ENCODE assay signal across 8 cellular contexts in the genomic region with DNA sequence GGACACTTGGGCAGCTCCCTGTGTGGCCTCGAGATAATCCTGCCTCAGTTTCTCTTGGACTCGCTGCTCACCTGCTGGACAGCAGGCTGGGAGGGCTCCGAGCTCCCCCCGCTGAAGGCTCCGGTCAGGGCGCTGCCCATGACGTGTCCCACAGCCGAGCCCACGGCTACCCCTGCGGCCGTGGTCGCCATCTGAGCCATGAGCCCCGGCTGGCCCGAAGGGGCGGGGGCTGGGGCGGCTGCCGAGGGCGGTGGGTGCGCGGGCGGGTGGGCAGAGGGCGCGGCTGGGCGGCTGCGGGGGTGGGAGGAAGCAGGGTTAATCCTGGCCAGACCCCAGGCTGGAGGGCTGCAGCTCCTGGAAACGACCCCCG. TPM values are rescaled to one million over a fixed set of nuclear protein-coding genes. Genes with fewer than 3 reads are reported as not detected.
DNase-seq lines count a peak whose midpoint lies in the region; ATAC-seq and TF ChIP-seq lines count a peak whose summit lies in the region.

No MANE protein-coding gene starts in this region.

- H3K27me3 Mint-ChIP-seq in GM23338 (ENCODE audit: insufficient read depth, low read depth, poor library complexity) = peaks cover 30% of the 10 kb centered on the region
- no peaks in the 10 kb centered on the region for H3K27me3 Mint-ChIP-seq in activated CD8-positive, alpha-beta T cell treated with anti-CD3 and anti-CD28 coated beads, Interleukin-2, amount 10 ng/mL, durations not matched to agents 7 days and 5 days (ENCODE audit: low read depth)

- peak overlapping the region; percentile 83 for H3K4me3 Mint-ChIP-seq in GM23338
- H3K4me3 Mint-ChIP-seq in activated CD8-positive, alpha-beta T cell treated with anti-CD3 and anti-CD28 coated beads, Interleukin-2, amount 10 ng/mL, durations not matched to agents 7 days and 5 days = peak overlapping the region; percentile 82

- DNase-seq in GM23338 (ENCODE audit: low spot score) = no peak
- no peak for DNase-seq in activated CD8-positive, alpha-beta T cell treated with anti-CD3 and anti-CD28 coated beads, Interleukin-2, amount 10 ng/mL, durations not matched to agents 7 days and 5 days
- DNase-seq in left ventricle myocardium superior = no peak
- no peak for DNase-seq in skeletal muscle cell (ENCODE audit: low read depth)
- DNase-seq in posterior vena cava (ENCODE audit: low spot score) = no peak
- no peak for DNase-seq in AG08395 (ENCODE audit: low spot score)
- DNase-seq in HEK293T (ENCODE audit: extremely low spot score) = no peak
- no peak for DNase-seq in erythroblast (lab: John Stamatoyannopoulos, UW)

- H3K27ac Mint-ChIP-seq in GM23338 = no peak overlapping the region
- peak overlapping the region; percentile 79 for H3K27ac Mint-ChIP-seq in activated CD8-positive, alpha-beta T cell treated with anti-CD3 and anti-CD28 coated beads, Interleukin-2, amount 10 ng/mL, durations not matched to agents 7 days and 5 days

- POLR2A ChIA-PET in activated CD8-positive, alpha-beta T cell treated with anti-CD3 and anti-CD28 coated beads, Interleukin-2, amount 10 ng/mL, durations not matched to agents 7 days and 5 days (lab: Charles Lee) = interaction anchor here (0.7 to 2.2 kb wide), 6 partner anchors 10 to 90 kb away, joined by 3 to 9 read pairs (median 3); partner anchors contain the start of genes SLC2A11 and SMARCB1
- POLR2A ChIA-PET in HEK293T (lab: Yijun Ruan, JAX) = interaction anchor here (0.6 to 2.6 kb wide), 18 partner anchors 8 to 204 kb away, joined by 3 to 19 read pairs (median 4); partner anchors contain the start of genes MIF, SLC2A11, VPREB3 and ZNF70

- ATAC-seq in GM23338 (peak; percentile 5), left ventricle myocardium superior (peak; percentile 6)
- ATAC-seq in activated CD8-positive, alpha-beta T cell treated with anti-CD3 and anti-CD28 coated beads, Interleukin-2, amount 10 ng/mL, durations not matched to agents 7 days and 5 days = peak; percentile 11

- H3K36me3 Mint-ChIP-seq in GM23338 (ENCODE audit: low read depth) = peaks cover 14% of the 10 kb centered on the region
- peaks cover 22% of the 10 kb centered on the region for H3K36me3 Mint-ChIP-seq in activated CD8-positive, alpha-beta T cell treated with anti-CD3 and anti-CD28 coated beads, Interleukin-2, amount 10 ng/mL, durations not matched to agents 7 days and 5 days (ENCODE audit: low read depth)

- no peaks in the 10 kb centered on the region for H3K79me2 ChIP-seq in GM23338 (replicated peaks; ENCODE audit: insufficient read depth)

- H2AFZ ChIP-seq in GM23338 = no peak overlapping the region

- peaks cover 29% of the 10 kb centered on the region for H3K4me1 ChIP-seq in GM23338 (ENCODE audit: insufficient read depth)

- no peaks in the 10 kb centered on the region for H4K20me1 ChIP-seq in GM23338 (replicated peaks; ENCODE audit: insufficient read depth)

- peaks cover 39% of the 10 kb centered on the region for H3K4me1 Mint-ChIP-seq in GM23338
- peaks cover 63% of the 10 kb centered on the region for H3K4me1 Mint-ChIP-seq in activated CD8-positive, alpha-beta T cell treated with anti-CD3 and anti-CD28 coated beads, Interleukin-2, amount 10 ng/mL, durations not matched to agents 7 days and 5 days (ENCODE audit: low read depth)

- H3K36me3 ChIP-seq in GM23338 (ENCODE audit: insufficient read depth) = no peaks in the 10 kb centered on the region; the same call in 1 of the 2 replicates

- CTCF ChIA-PET in activated CD8-positive, alpha-beta T cell treated with anti-CD3 and anti-CD28 coated beads, Interleukin-2, amount 10 ng/mL, durations not matched to agents 7 days and 5 days (lab: Charles Lee) = interaction anchor here (0.6 to 3.2 kb wide), 7 partner anchors 11 to 1258 kb away, joined by 3 to 15 read pairs (median 4); partner anchors contain the start of genes MIF and SLC2A11
- CTCF ChIA-PET in HEK293T (lab: Yijun Ruan, JAX) = interaction anchor here (0.6 to 1.1 kb wide), 7 partner anchors 8 to 85 kb away, joined by 3 to 5 read pairs (median 3); no protein-coding TSS in a partner anchor

- no peak for TF ChIP-seq POLR2A in erythroblast (IDR thresholded peaks at IDR 0.05; ENCODE audit: low read length)

- no peaks in the 10 kb centered on the region for H3K9me2 ChIP-seq in GM23338 (ENCODE audit: insufficient read depth)

- no peaks in the 10 kb centered on the region for H3K9me3 Mint-ChIP-seq in GM23338
- H3K9me3 Mint-ChIP-seq in activated CD8-positive, alpha-beta T cell treated with anti-CD3 and anti-CD28 coated beads, Interleukin-2, amount 10 ng/mL, durations not matched to agents 7 days and 5 days (ENCODE audit: insufficient read depth) = no peaks in the 10 kb centered on the region

- H3K27me3 ChIP-seq in GM23338 (ENCODE audit: insufficient read depth) = peaks cover 20% of the 10 kb centered on the region

- H3F3A ChIP-seq in GM23338 (replicated peaks; ENCODE audit: low read depth) = peaks cover 8% of the 10 kb centered on the region

- intact Hi-C loops in left ventricle myocardium superior (cut with micrococcal nuclease) = no loop called here
- intact Hi-C loops in posterior vena cava (cut with DNase I) = loop anchor here (5.0 to 10.0 kb wide), 3 partner anchors 70 to 222 kb away; partner anchors contain the start of gene DERL3 (in 1 of the 2)

- no peak overlapping the region for H3K27ac ChIP-seq in GM23338 (ENCODE audit: low read depth)

- H3K4me2 ChIP-seq in GM23338 = peak overlapping the region; percentile 99

- no peak for TF ChIP-seq CTCF in GM23338 (conservative IDR thresholded peaks at IDR 0.05; ENCODE audit: low read depth in 2 of 2)

- H3K4me3 ChIP-seq in GM23338 = peak overlapping the region; percentile 92
- peak overlapping the region; percentile 62 for H3K4me3 ChIP-seq in skeletal muscle cell (ENCODE audit: low read depth, low read length)

TF ChIP-seq in GM23338, 12 proteins besides CTCF, POLR2A, EP300 and RAD21 (continues in another document):
- TF ChIP-seq ZNF331 (CRISPR knock-in tag; IDR thresholded peaks at IDR 0.05; ENCODE audit: low read depth) = no peak
- TF ChIP-seq ZNF114 (CRISPR knock-in tag; IDR thresholded peaks at IDR 0.05) = no peak
- TF ChIP-seq JUNB (IDR thresholded peaks at IDR 0.05; ENCODE audit: unreplicated experiment) = no peak
- no peak for TF ChIP-seq POLR2AphosphoS5 (IDR thresholded peaks at IDR 0.05; ENCODE audit: low read depth)

TF ChIP-seq in HEK293T, 16 proteins besides CTCF, POLR2A, EP300 and RAD21 (continues in another document):
- TF ChIP-seq FOXA1 (IDR thresholded peaks at IDR 0.05) = no peak
- TF ChIP-seq ELF4 (IDR thresholded peaks at IDR 0.05) = no peak
- no peak for TF ChIP-seq CTBP1 (IDR thresholded peaks at IDR 0.05; ENCODE audit: borderline replicate concordance)
- no peak for TF ChIP-seq FOXK2 (IDR thresholded peaks at IDR 0.05)
- TF ChIP-seq LEF1 (IDR thresholded peaks at IDR 0.05; ENCODE audit: borderline replicate concordance) = no peak
- TF ChIP-seq ARNT (IDR thresholded peaks at IDR 0.05) = no peak
- no peak for TF ChIP-seq SP1 (IDR thresholded peaks at IDR 0.05)
- no peak for TF ChIP-seq FOXM1 (IDR thresholded peaks at IDR 0.05; ENCODE audit: borderline replicate concordance)
- no peak for TF ChIP-seq L3MBTL2 (conservative IDR thresholded peaks at IDR 0.05)
- no peak for TF ChIP-seq HDGF (IDR thresholded peaks at IDR 0.05; ENCODE audit: borderline replicate concordance)
- TF ChIP-seq, protein P1, sequence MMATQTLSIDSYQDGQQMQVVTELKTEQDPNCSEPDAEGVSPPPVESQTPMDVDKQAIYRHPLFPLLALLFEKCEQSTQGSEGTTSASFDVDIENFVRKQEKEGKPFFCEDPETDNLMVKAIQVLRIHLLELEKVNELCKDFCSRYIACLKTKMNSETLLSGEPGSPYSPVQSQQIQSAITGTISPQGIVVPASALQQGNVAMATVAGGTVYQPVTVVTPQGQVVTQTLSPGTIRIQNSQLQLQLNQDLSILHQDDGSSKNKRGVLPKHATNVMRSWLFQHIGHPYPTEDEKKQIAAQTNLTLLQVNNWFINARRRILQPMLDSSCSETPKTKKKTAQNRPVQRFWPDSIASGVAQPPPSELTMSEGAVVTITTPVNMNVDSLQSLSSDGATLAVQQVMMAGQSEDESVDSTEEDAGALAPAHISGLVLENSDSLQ (IDR thresholded peaks at IDR 0.05) = no peak
- TF ChIP-seq BHLHE40 (IDR thresholded peaks at IDR 0.05; ENCODE audit: borderline replicate concordance) = no peak
- no peak for TF ChIP-seq SUZ12 (IDR thresholded peaks at IDR 0.05)
- no peak for TF ChIP-seq ZNF384 (IDR thresholded peaks at IDR 0.05)

RNA-seq across cellular contexts. Expression of gene CHCHD10, which starts 0.5 kb away (rescaled TPM):
- total RNA-seq in GM23338 (2014; rRNA removed; shearing (Covaris generic)) = 1.2 and 11.4 TPM in 2 replicates
- 101 and 113 TPM in 2 replicates for polyA plus RNA-seq in GM23338 (2016; fragmentation: Nextera tagmentation; extraction: Ambion mirVana)
- 100 to 1,000 TPM; 134 to 140 TPM for total RNA-seq in activated CD8-positive, alpha-beta T cell treated with anti-CD3 and anti-CD28 coated beads, Interleukin-2, amount 10 ng/mL, durations not matched to agents 7 days and 5 days
- total RNA-seq in left ventricle myocardium superior = 1,571 TPM
- 10 to 100 TPM; 59.0 to 68.7 TPM for total RNA-seq in posterior vena cava

RNA-seq across cellular contexts. Expression of gene C22orf15, which starts 4.5 kb away (rescaled TPM):
- total RNA-seq in GM23338 (2014; rRNA removed; shearing (Covaris generic)) = 3.6 and 5.7 TPM in 2 replicates
- 9.3 and 10.1 TPM in 2 replicates for polyA plus RNA-seq in GM23338 (2016; fragmentation: Nextera tagmentation; extraction: Ambion mirVana)
- 1 to 10 TPM in 1 of 2 experiments, under 1 TPM in 1; 0.81 to 1.4 TPM for total RNA-seq in activated CD8-positive, alpha-beta T cell treated with anti-CD3 and anti-CD28 coated beads, Interleukin-2, amount 10 ng/mL, durations not matched to agents 7 days and 5 days
- total RNA-seq in left ventricle myocardium superior (not detected), posterior vena cava (not detected)

RNA-seq across cellular contexts. Expression of gene MMP11, which starts 5.4 kb away (rescaled TPM):
- 12.1 and 17.4 TPM in 2 replicates for total RNA-seq in GM23338 (2014; rRNA removed; shearing (Covaris generic))
- polyA plus RNA-seq in GM23338 (2016; fragmentation: Nextera tagmentation; extraction: Ambion mirVana) = 4.9 and 5.3 TPM in 2 replicates
- under 1 TPM; 0.42 to 0.55 TPM for total RNA-seq in activated CD8-positive, alpha-beta T cell treated with anti-CD3 and anti-CD28 coated beads, Interleukin-2, amount 10 ng/mL, durations not matched to agents 7 days and 5 days
- total RNA-seq in left ventricle myocardium superior (32.3 TPM), posterior vena cava (1 to 10 TPM; 2.8 to 5.8 TPM)

RNA-seq across cellular contexts. Expression of gene VPREB3, which starts 13.1 kb away (rescaled TPM):
- not detected in 2 replicates for total RNA-seq in GM23338 (2014; rRNA removed; shearing (Covaris generic))
- polyA plus RNA-seq in GM23338 (2016; fragmentation: Nextera tagmentation; extraction: Ambion mirVana) = 1.1 and 2.1 TPM in 2 replicates
- not detected for total RNA-seq in activated CD8-positive, alpha-beta T cell treated with anti-CD3 and anti-CD28 coated beads, Interleukin-2, amount 10 ng/mL, durations not matched to agents 7 days and 5 days
- total RNA-seq in left ventricle myocardium superior (0.97 TPM), posterior vena cava (under 1 TPM in 1 of 2 donors, not detected in 1; 0.43 TPM)

RNA-seq across cellular contexts. Expression of gene ZNF70, which starts 16.4 kb away (rescaled TPM):
- 2.6 TPM in 2 replicates for total RNA-seq in GM23338 (2014; rRNA removed; shearing (Covaris generic))
- polyA plus RNA-seq in GM23338 (2016; fragmentation: Nextera tagmentation; extraction: Ambion mirVana) = 0.19 and 0.45 TPM in 2 replicates
- total RNA-seq in activated CD8-positive, alpha-beta T cell treated with anti-CD3 and anti-CD28 coated beads, Interleukin-2, amount 10 ng/mL, durations not matched to agents 7 days and 5 days = 1 to 10 TPM; 2.1 to 2.2 TPM
- total RNA-seq in left ventricle myocardium superior (3.5 TPM), posterior vena cava (1 to 10 TPM; 6.2 to 7.7 TPM)

Comparison
In these comparisons a context has a peak if more than half of its experiments do, and no peak if none do; other contexts are left out.
1. RNA of gene CHCHD10, which starts 0.5 kb away (total RNA-seq): 1,571 TPM in left ventricle myocardium superior (single experiment); 134 to 140 TPM in activated CD8-positive, alpha-beta T cell treated with anti-CD3 and anti-CD28 coated beads, Interleukin-2, amount 10 ng/mL, durations not matched to agents 7 days and 5 days, 59.0 to 68.7 TPM in posterior vena cava and 1.2 to 11.4 TPM in GM23338; every median in the first group is over 10 times any median in the second.
2. Peak in every context shown above with its lines, with median percentiles within 50 percentile points of each other: ATAC-seq.